In genomic region chr1:155976913-155977606, GRCh38 we compare ENCODE assay signal across 8 cellular contexts. TPM values are rescaled to one million over a fixed set of nuclear protein-coding genes. Genes with fewer than 3 reads are reported as not detected.
DNase-seq lines count a peak whose midpoint lies in the region; ATAC-seq and TF ChIP-seq lines count a peak whose summit lies in the region.

No MANE protein-coding gene starts in this region.

- peak overlapping the region; percentile 86 for H3K27ac ChIP-seq in CD4-positive, alpha-beta memory T cell (ENCODE audit: low read depth, low read length)
- peak overlapping the region; percentile 90 to 97 (median 94) for H3K27ac ChIP-seq in tibial nerve

- peaks cover 11% of the 10 kb centered on the region for H3K36me3 ChIP-seq in CD4-positive, alpha-beta memory T cell (ENCODE audit: insufficient read depth, low read length)
- H3K36me3 ChIP-seq in Loucy (ENCODE audit: insufficient read depth, low read length): no peaks in the 10 kb centered on the region; the same call in 1 of the 2 replicates
- no peaks in the 10 kb centered on the region for H3K36me3 ChIP-seq in tibial nerve

- POLR2A ChIA-PET in CD4-positive, alpha-beta memory T cell (lab: Charles Lee; ENCODE audit: partially characterized antibody): interaction anchor here (0.6 to 12.4 kb wide), 14 partner anchors 12 to 841 kb away, joined by 3 to 199 read pairs (median 6); partner anchors contain the start of genes KHDC4, MEF2D, RXFP4 and SYT11

- peak overlapping the region; percentile 93 to 99 (median 97) for H3K4me3 Mint-ChIP-seq in CD4-positive, alpha-beta memory T cell
- H3K4me3 Mint-ChIP-seq in brain (peak overlapping the region; percentile 90 to 97 (median 93)), memory B cell (peak overlapping the region; percentile 86)

- H3F3A ChIP-seq in Loucy (ENCODE audit: low read depth): peaks cover 3% of the 10 kb centered on the region; the same call in 1 of the 2 replicates

- peaks cover 55 to 89% (median 66%) of the 10 kb centered on the region in 4 donors for H3K4me1 Mint-ChIP-seq in CD4-positive, alpha-beta memory T cell
- H3K4me1 Mint-ChIP-seq in brain: peaks cover 89% of the 10 kb centered on the region
- H3K4me1 Mint-ChIP-seq in memory B cell: peaks cover 56% of the 10 kb centered on the region

- DNase-seq in CD4-positive, alpha-beta memory T cell: no peak
- no peak for DNase-seq in memory B cell (ENCODE audit: low spot score in 2 of 2)
- no peak for DNase-seq in tibial nerve (ENCODE audit: low spot score in 2 of 2)
- no peak for DNase-seq in NCI-H510A (lab: John Stamatoyannopoulos, UW)

- ATAC-seq in memory B cell (ENCODE audit: low read depth) (no peak), GM18502 (IDR thresholded peaks at IDR 0.05; ENCODE audit: poor library complexity, unreplicated experiment) (no peak), HG03354 (IDR thresholded peaks at IDR 0.05; ENCODE audit: poor library complexity, severe bottlenecking, unreplicated experiment) (no peak)

- H3K27me3 ChIP-seq in CD4-positive, alpha-beta memory T cell (ENCODE audit: insufficient read depth, low read length): no peaks in the 10 kb centered on the region
- H3K27me3 ChIP-seq in Loucy (ENCODE audit: insufficient read depth, low read length, poor library complexity, severe bottlenecking): peaks cover 13% of the 10 kb centered on the region
- no peaks in the 10 kb centered on the region for H3K27me3 ChIP-seq in tibial nerve

- no peak for TF ChIP-seq EP300 in tibial nerve (IDR thresholded peaks at IDR 0.05)

- CTCF ChIA-PET in CD4-positive, alpha-beta memory T cell (lab: Charles Lee; ENCODE audit: partially characterized antibody): interaction anchor here (0.9 to 6.8 kb wide), 8 partner anchors 9 to 43 kb away, joined by 3 to 47 read pairs (median 12); partner anchors contain the start of gene KHDC4

- H3K9me3 ChIP-seq in CD4-positive, alpha-beta memory T cell (ENCODE audit: control insufficient read depth in 1 of 2, low read length in 2 of 2): no peaks in the 10 kb centered on the region
- no peaks in the 10 kb centered on the region for H3K9me3 ChIP-seq in Loucy (ENCODE audit: insufficient read depth, low read depth, low read length)
- no peaks in the 10 kb centered on the region for H3K9me3 ChIP-seq in tibial nerve

- H3K36me3 Mint-ChIP-seq in CD4-positive, alpha-beta memory T cell: peaks cover 7 to 52% of the 10 kb centered on the region in 2 donors
- H3K36me3 Mint-ChIP-seq in brain (peaks cover 23% of the 10 kb centered on the region), memory B cell (peaks cover 25% of the 10 kb centered on the region)

- no peaks in the 10 kb centered on the region for H3K9me2 ChIP-seq in Loucy (replicated peaks; ENCODE audit: low read depth, low read length)

- peaks cover 91% of the 10 kb centered on the region for H3K79me2 ChIP-seq in Loucy (ENCODE audit: insufficient read depth, low read length)

- H3K9ac ChIP-seq in Loucy (ENCODE audit: low read depth, low read length, poor library complexity, severe bottlenecking): peak overlapping the region; percentile 99

- intact Hi-C loops in CD4-positive, alpha-beta memory T cell (cut with micrococcal nuclease): loop anchor here (1.0 to 5.0 kb wide), 2 partner anchors 10 to 120 kb away; partner anchors contain the start of genes GON4L and SYT11

- H4K20me1 ChIP-seq in Loucy (ENCODE audit: insufficient read depth, low read length, poor library complexity, severe bottlenecking): peaks cover 39% of the 10 kb centered on the region

- no peak overlapping the region for H2AFZ ChIP-seq in Loucy (ENCODE audit: low read length)

- WGBS in tibial nerve, 2 donors: 15 to 20% methylated on average over 4 of the region's 4 CpGs

- H3K4me3 ChIP-seq in CD4-positive, alpha-beta memory T cell (ENCODE audit: low read length in 2 of 2): peak overlapping the region; percentile 87 to 96
- H3K4me3 ChIP-seq in Loucy (ENCODE audit: low read length, poor library complexity, severe bottlenecking) (peak overlapping the region; percentile 96), tibial nerve (peak overlapping the region; percentile 70 to 88 (median 80))

- H3K4me1 ChIP-seq in CD4-positive, alpha-beta memory T cell (ENCODE audit: insufficient read depth, low read length): peaks cover 74% of the 10 kb centered on the region
- H3K4me1 ChIP-seq in Loucy (ENCODE audit: insufficient read depth, low read length, poor library complexity, severe bottlenecking): peaks cover 77% of the 10 kb centered on the region
- peaks cover 0 to 89% (median 71%) of the 10 kb centered on the region in 4 donors for H3K4me1 ChIP-seq in tibial nerve

- TF ChIP-seq CTCF in Loucy (conservative IDR thresholded peaks at IDR 0.05; ENCODE audit: low read length) (no peak), brain (conservative IDR thresholded peaks at IDR 0.05) (no peak), tibial nerve (IDR thresholded peaks at IDR 0.05) (no peak)

- no peaks in the 10 kb centered on the region for H3K27me3 Mint-ChIP-seq in CD4-positive, alpha-beta memory T cell
- peaks cover 16% of the 10 kb centered on the region for H3K27me3 Mint-ChIP-seq in brain
- no peaks in the 10 kb centered on the region for H3K27me3 Mint-ChIP-seq in memory B cell

- H3K4me2 ChIP-seq in Loucy (ENCODE audit: low read depth, low read length, poor library complexity, severe bottlenecking): peak overlapping the region; percentile 89

- TF ChIP-seq POLR2A in tibial nerve (IDR thresholded peaks at IDR 0.05): no peak

- H3K27ac Mint-ChIP-seq in CD4-positive, alpha-beta memory T cell: peak overlapping the region; percentile 81 to 98 (median 94)
- H3K27ac Mint-ChIP-seq in brain (peak overlapping the region; percentile 97 to 99 (median 99)), memory B cell (peak overlapping the region; percentile 91)

- no peaks in the 10 kb centered on the region for H3K9me3 Mint-ChIP-seq in CD4-positive, alpha-beta memory T cell
- H3K9me3 Mint-ChIP-seq in brain (peaks cover 0 to 4% (median 0%) of the 10 kb centered on the region in 5 experiments), memory B cell (no peaks in the 10 kb centered on the region)

RNA-seq across cellular contexts. Expression of gene ARHGEF2, which starts 1.3 kb away (rescaled TPM):
- 100 to 1,000 TPM; 190 to 198 TPM for total RNA-seq in CD4-positive, alpha-beta memory T cell
- 10 to 100 TPM in 1 of 2 donors, 1 to 10 TPM in 1; 6.7 to 30.4 TPM for polyA plus RNA-seq in CD4-positive, alpha-beta memory T cell
- polyA plus RNA-seq in brain (ENCODE audit: insufficient read depth, low read depth, low replicate concordance): 195 TPM
- total RNA-seq in tibial nerve: 100 to 1,000 TPM; 105 to 195 (median 153) TPM

RNA-seq across cellular contexts. Expression of gene RXFP4, which starts 35.6 kb away (rescaled TPM):
- not detected for total RNA-seq in CD4-positive, alpha-beta memory T cell
- under 1 TPM in 1 of 2 donors, not detected in 1; 0.91 TPM for polyA plus RNA-seq in CD4-positive, alpha-beta memory T cell
- polyA plus RNA-seq in brain (ENCODE audit: insufficient read depth, low read depth, low replicate concordance): not detected
- total RNA-seq in tibial nerve: not detected

RNA-seq across cellular contexts. Expression of gene KHDC4, which starts 42.8 kb away (rescaled TPM):
- total RNA-seq in CD4-positive, alpha-beta memory T cell: 100 to 1,000 TPM; 127 to 134 TPM
- polyA plus RNA-seq in CD4-positive, alpha-beta memory T cell: 1 to 10 TPM; 5.5 to 9.4 TPM
- 24.1 TPM for polyA plus RNA-seq in brain (ENCODE audit: insufficient read depth, low read depth, low replicate concordance)
- 10 to 100 TPM; 46.8 to 82.8 (median 67.7) TPM for total RNA-seq in tibial nerve

RNA-seq across cellular contexts. Expression of gene SSR2, which starts 43.7 kb away (rescaled TPM):
- total RNA-seq in CD4-positive, alpha-beta memory T cell: 100 to 1,000 TPM; 252 to 276 TPM
- 100 to 1,000 TPM; 349 to 442 TPM for polyA plus RNA-seq in CD4-positive, alpha-beta memory T cell
- 451 TPM for polyA plus RNA-seq in brain (ENCODE audit: insufficient read depth, low read depth, low replicate concordance)
- total RNA-seq in tibial nerve: 100 to 1,000 TPM; 172 to 236 (median 212) TPM
